9 cellular contexts compared by ENCODE assay signal in genomic region chr17:81328925-81329278, GRCh38. TPM values are rescaled to one million over a fixed set of nuclear protein-coding genes. Genes with fewer than 3 reads are reported as not detected.
DNase-seq lines count a peak whose midpoint lies in the region; ATAC-seq and TF ChIP-seq lines count a peak whose summit lies in the region.
"Had no signal": no experiment of that assay in that cellular context is flagged by ENCODE, and none has a peak within 500 bp of the region (broad histone marks: within the 10 kb centered on the region; RNA-seq: fewer than 3 reads in every experiment).

No MANE protein-coding gene starts in this region.

- H3K14ac ChIP-seq in mesenchymal stem cell (ENCODE audit: low read length in 2 of 2): no peak overlapping the region

- H3K4me2 ChIP-seq in mesenchymal stem cell (ENCODE audit: low read length, poor library complexity, severe bottlenecking): peak overlapping the region; percentile 47

- H2BK12ac ChIP-seq in mesenchymal stem cell (ENCODE audit: low read length in 2 of 2): peak overlapping the region; percentile 89 to 92

- H3K27me3 ChIP-seq in colonic mucosa (no peaks in the 10 kb centered on the region), mesenchymal stem cell (ENCODE audit: control insufficient read depth in 1 of 2, insufficient read depth in 1 of 2, low read length in 2 of 2) (peaks cover 30 to 37% of the 10 kb centered on the region in 2 experiments), upper lobe of right lung (no peaks in the 10 kb centered on the region)

- H3K9ac ChIP-seq in colonic mucosa (ENCODE audit: low read depth in 2 of 2, low read length in 2 of 2) (peak overlapping the region; percentile 4 to 71), mesenchymal stem cell (ENCODE audit: low read length) (peak overlapping the region; percentile 64)

- no peaks in the 10 kb centered on the region for H3K9me3 ChIP-seq in colonic mucosa
- H3K9me3 ChIP-seq in mesenchymal stem cell (ENCODE audit: control insufficient read depth, low read length): no peaks in the 10 kb centered on the region
- no peaks in the 10 kb centered on the region for H3K9me3 ChIP-seq in upper lobe of right lung

- H2AFZ ChIP-seq in mesenchymal stem cell (ENCODE audit: low read depth, low read length): no peak overlapping the region

- peak overlapping the region; percentile 78 to 85 for H3K18ac ChIP-seq in mesenchymal stem cell (ENCODE audit: low read depth in 1 of 2, low read length in 2 of 2)

- 78% methylated on average over 3 of the region's 7 CpGs for WGBS in mesenchymal stem cell

- H3K79me1 ChIP-seq in mesenchymal stem cell (replicated peaks; ENCODE audit: low read length, poor library complexity, severe bottlenecking): no peaks in the 10 kb centered on the region

- no peak for TF ChIP-seq CTCF in colonic mucosa (IDR thresholded peaks at IDR 0.05)
- no peak for TF ChIP-seq CTCF in upper lobe of right lung (IDR thresholded peaks at IDR 0.05)

- no peak overlapping the region for H3K23ac ChIP-seq in mesenchymal stem cell (ENCODE audit: low read length in 2 of 2)

- H2AK5ac ChIP-seq in mesenchymal stem cell (ENCODE audit: low read length, severe bottlenecking): peak overlapping the region; percentile 53

- H4K8ac ChIP-seq in mesenchymal stem cell (ENCODE audit: low read length): peak overlapping the region; percentile 96

- H2BK120ac ChIP-seq in mesenchymal stem cell (ENCODE audit: low read depth, low read length): peak overlapping the region; percentile 91

- ATAC-seq in upper lobe of right lung (no peak), GM21390 (IDR thresholded peaks at IDR 0.05; ENCODE audit: unreplicated experiment) (no peak)

- peak overlapping the region; percentile 92 for H4K91ac ChIP-seq in mesenchymal stem cell (ENCODE audit: low read length)

- peak overlapping the region; percentile 60 for H2BK15ac ChIP-seq in mesenchymal stem cell (ENCODE audit: low read depth, poor library complexity, severe bottlenecking)

- DNase-seq in DMS53 (lab: John Stamatoyannopoulos, UW): peak; percentile 69
- DNase-seq in DMS53 treated with DMSO at 0.1 percent for 48 hours (lab: John Stamatoyannopoulos, UW; ENCODE audit: unreplicated experiment): no peak
- no peak for DNase-seq in colonic mucosa
- DNase-seq in mesenchymal stem cell: peak; percentile 77
- DNase-seq in upper lobe of right lung: no peak
- no peak for DNase-seq in H4 (ENCODE audit: low spot score)
- no peak for DNase-seq in T-helper 9 cell

- H3K4me1 ChIP-seq in colonic mucosa: peaks cover 19% of the 10 kb centered on the region
- H3K4me1 ChIP-seq in mesenchymal stem cell (ENCODE audit: control insufficient read depth, insufficient read depth, low read depth, low read length): peaks cover 42% of the 10 kb centered on the region
- H3K4me1 ChIP-seq in upper lobe of right lung: peaks cover 45% of the 10 kb centered on the region

- intact Hi-C loops in colonic mucosa (cut with DNase I): no loop called here
- intact Hi-C loops in upper lobe of right lung (cut with DNase I): no loop called here

- H3K27ac ChIP-seq in colonic mucosa: peak overlapping the region; percentile 81
- H3K27ac ChIP-seq in mesenchymal stem cell (ENCODE audit: low read length, poor library complexity, severe bottlenecking): peak overlapping the region; percentile 89
- peak overlapping the region; percentile 81 for H3K27ac ChIP-seq in upper lobe of right lung

- no peaks in the 10 kb centered on the region for H3K36me3 ChIP-seq in colonic mucosa
- no peaks in the 10 kb centered on the region for H3K36me3 ChIP-seq in mesenchymal stem cell (ENCODE audit: control insufficient read depth in 1 of 2, insufficient read depth in 2 of 2, low read depth in 1 of 2, low read length in 2 of 2)
- no peaks in the 10 kb centered on the region for H3K36me3 ChIP-seq in upper lobe of right lung

- no peak overlapping the region for H2BK5ac ChIP-seq in mesenchymal stem cell (ENCODE audit: low read depth, low read length, poor library complexity, severe bottlenecking)

- peak overlapping the region; percentile 59 to 74 for H3K4ac ChIP-seq in mesenchymal stem cell (ENCODE audit: low read depth in 1 of 2, low read length in 2 of 2)

- H3K4me3 ChIP-seq in colonic mucosa (no peak overlapping the region), mesenchymal stem cell (ENCODE audit: insufficient read depth in 1 of 2, low read depth in 1 of 2, low read length in 2 of 2) (peak overlapping the region in 1 of 2 experiments; percentile 44), upper lobe of right lung (peak overlapping the region; percentile 11)
- H3K4me3 ChIP-seq: GM12878 had no signal

RNA-seq across cellular contexts. Expression of gene SLC38A10, which starts 33.8 kb away (rescaled TPM):
- total RNA-seq in colonic mucosa (100 to 1,000 TPM in 1 of 2 donors, 10 to 100 TPM in 1; 67.5 to 139 TPM), upper lobe of right lung (87.3 TPM)
- polyA plus RNA-seq in mesenchymal stem cell (2013, experiment 1 of 2): 54.5 TPM
- polyA plus RNA-seq in mesenchymal stem cell (2013, experiment 2 of 2): 52.5 TPM
- total RNA-seq in H4 (2014; rRNA removed; shearing (Covaris generic)): 40.9 and 67.3 TPM in 2 replicates

Comparison
In these comparisons a context has a peak if more than half of its experiments do, and no peak if none do; other contexts are left out.
1. DNase-seq: peak in DMS53 (single experiment) and mesenchymal stem cell (single experiment); none in DMS53 treated with DMSO at 0.1 percent for 48 hours (single experiment), colonic mucosa (single experiment), upper lobe of right lung (single experiment), H4 (single experiment) and T-helper 9 cell (single experiment).
2. Peak in every context shown above with its lines, with median percentiles within 50 percentile points of each other: H3K27ac ChIP-seq.